ENCODE assay signal across 8 cellular contexts in the genomic region with DNA sequence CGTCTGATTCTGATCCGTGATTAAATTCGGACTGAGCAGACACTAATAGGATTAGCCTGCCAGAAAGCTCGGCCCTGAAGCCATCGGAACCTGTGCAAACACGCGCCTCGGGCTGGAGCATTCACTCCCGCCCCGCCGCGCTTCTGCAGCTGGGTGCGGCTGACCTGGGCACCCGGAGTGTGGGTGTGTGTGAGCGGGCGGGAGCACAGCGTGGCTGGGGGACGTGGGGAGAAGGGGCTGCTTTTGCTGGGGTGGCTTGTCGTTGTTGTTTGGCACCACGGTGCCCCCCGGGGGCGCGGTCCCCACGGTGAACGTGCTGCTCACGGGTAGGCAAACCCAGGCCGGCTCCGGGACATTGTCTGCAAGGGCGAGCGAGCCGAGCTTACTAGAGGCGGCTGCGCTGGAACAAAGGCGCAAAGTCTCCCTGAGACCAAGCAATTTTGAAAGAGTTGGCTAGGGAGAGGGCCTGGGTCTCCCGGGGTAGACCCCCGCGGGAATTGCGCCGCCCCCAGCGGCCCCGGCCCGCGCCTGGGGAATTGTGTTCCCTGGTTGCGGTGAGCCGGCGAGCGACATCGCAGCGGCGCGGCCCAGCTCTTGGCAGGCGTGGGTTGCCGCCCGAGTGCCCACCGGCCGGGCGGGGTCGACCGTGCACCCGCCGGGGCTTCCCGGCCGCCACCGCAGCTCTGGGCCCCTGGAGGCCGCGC. TPM values are rescaled to one million over a fixed set of nuclear protein-coding genes. Genes with fewer than 3 reads are reported as not detected.
DNase-seq lines count a peak whose midpoint lies in the region; ATAC-seq, FAIRE-seq and TF ChIP-seq lines count a peak whose summit lies in the region.

No MANE protein-coding gene starts in this region.

- no peak for TF ChIP-seq RAD21 in HepG2 (CRISPR knock-in tag; IDR thresholded peaks at IDR 0.05)

- no peak overlapping the region for H3K27ac ChIP-seq in HepG2 (ENCODE audit: extremely low read length, insufficient read depth, low read length)

- peak overlapping the region; percentile 47; the same call in 1 of the 2 replicates for H3K4me2 ChIP-seq in HepG2 (ENCODE audit: low read depth, low read length)

- in situ Hi-C loops in HepG2 (cut with HindIII; ENCODE audit: extremely low pct_ligation_motif_present, low pct_unique_long_range_greater_than_20kb) = loop anchor here (25.0 kb wide), 1 partner anchor 402 kb away; no protein-coding TSS in a partner anchor

- peaks cover 10 to 42% of the 10 kb centered on the region in 2 experiments; a peak in 4 of 5 replicates for H3K27me3 ChIP-seq in HepG2 (ENCODE audit: control insufficient read depth in 1 of 2, insufficient read depth in 2 of 2, low read length in 2 of 2)

- peak overlapping the region; percentile 82 for H3K27ac Mint-ChIP-seq in chondrocyte (ENCODE audit: unreplicated experiment)

- no peak overlapping the region for H3K9ac ChIP-seq in HepG2 (ENCODE audit: insufficient read depth, low read depth, low read length)

- H3K9me3 Mint-ChIP-seq in chondrocyte (ENCODE audit: low read depth) = peaks cover 3% of the 10 kb centered on the region

- ATAC-seq in HepG2 = peak; percentile 32
- no peak for ATAC-seq in GM21528 (IDR thresholded peaks at IDR 0.05; ENCODE audit: low FRiP score, unreplicated experiment)
- ATAC-seq in GM21825 (IDR thresholded peaks at IDR 0.05; ENCODE audit: unreplicated experiment) = no peak

- no peaks in the 10 kb centered on the region for H3K36me3 Mint-ChIP-seq in chondrocyte (ENCODE audit: low read depth)

- no peaks in the 10 kb centered on the region for H3K36me3 ChIP-seq in HepG2 (replicated peaks in 1 of 2; ENCODE audit: control insufficient read depth in 1 of 2, insufficient read depth in 2 of 2, low read length in 2 of 2)

- peaks cover 23% of the 10 kb centered on the region; the same call in 1 of the 2 replicates for H3K4me1 ChIP-seq in HepG2 (ENCODE audit: insufficient read depth, low read length)

- POLR2A ChIA-PET in HepG2 (lab: Yijun Ruan, JAX) = no interaction called here

- H3K79me2 ChIP-seq in HepG2 (ENCODE audit: insufficient read depth, low read length) = no peaks in the 10 kb centered on the region

- no peaks in the 10 kb centered on the region for H3K9me3 ChIP-seq in HepG2 (ENCODE audit: low read length)

- peak; percentile 14 for DNase-seq in GM20000 (ENCODE audit: low spot score)
- DNase-seq in RKO (ENCODE audit: low spot score) = peak; percentile 11
- no peak for DNase-seq in chondrocyte (ENCODE audit: low spot score)
- no peak for DNase-seq in HepG2 (ENCODE audit: low spot score)
- DNase-seq in stimulated activated naive CD4-positive, alpha-beta T cell treated with Interleukin-2 at 50 U/mL for 16 hours (lab: John Stamatoyannopoulos, UW) = peak; percentile 29
- no peak for DNase-seq in COLO829 (ENCODE audit: low spot score)

- CTCF ChIA-PET in HepG2 (lab: Yijun Ruan, JAX; ENCODE audit: low intra/inter-chr PET ratio, low total read pairs) = no interaction called here

- no TSS peak for BruUV-seq in HepG2 (replicated peaks; lab: Mats Ljungman, UMichigan)

- no peaks in the 10 kb centered on the region for H3K27me3 Mint-ChIP-seq in chondrocyte (ENCODE audit: low read depth)

- WGBS in HepG2 (ENCODE audit: low lambda C conversion rate) = no CpG with 5 or more reads among the region's 66 CpGs

- H3K4me3 ChIP-seq in HepG2 (replicated peaks in 1 of 3; ENCODE audit: insufficient read depth in 1 of 3, low read depth in 2 of 3, low read length in 3 of 3) = peak overlapping the region in 2 of 3 experiments; percentile 31 to 64; a peak in 3 of 6 replicates

- H3K4me3 Mint-ChIP-seq in chondrocyte (ENCODE audit: unreplicated experiment) = peak overlapping the region; percentile 72

- no peaks in the 10 kb centered on the region for H4K20me1 ChIP-seq in HepG2 (ENCODE audit: insufficient read depth, low read length)

- intact Hi-C loops in HepG2 (cut with micrococcal nuclease; ENCODE audit: unreplicated experiment) = no loop called here

- H2AFZ ChIP-seq in HepG2 (ENCODE audit: low read length) = no peak overlapping the region

- TF ChIP-seq EP300 in HepG2 (IDR thresholded peaks at IDR 0.05; ENCODE audit: low read depth in 2 of 2, low read length in 2 of 2) (no peak), HepG2 (CRISPR knock-in tag; IDR thresholded peaks at IDR 0.05; ENCODE audit: borderline replicate concordance) (no peak)

- no peak for FAIRE-seq in HepG2 (lab: Jason Lieb, UNC)

- no peak for TF ChIP-seq POLR2A in HepG2 (IDR thresholded peaks at IDR 0.05; ENCODE audit: insufficient read depth in 1 of 2, low read depth in 2 of 2, low read length in 2 of 2)

- peaks cover 15% of the 10 kb centered on the region for H3K4me1 Mint-ChIP-seq in chondrocyte (ENCODE audit: low read depth)

- TF ChIP-seq CTCF in GM20000 (IDR thresholded peaks at IDR 0.05; ENCODE audit: extremely low read depth, missing control alignments) = no peak
- no peak for TF ChIP-seq CTCF in chondrocyte (IDR thresholded peaks at IDR 0.05)
- TF ChIP-seq CTCF in HepG2 (CRISPR knock-in tag; IDR thresholded peaks at IDR 0.05) = no peak

TF ChIP-seq in HepG2, 621 proteins besides CTCF, POLR2A, EP300 and RAD21:
- no peak for TF ChIP-seq NR2C2 (CRISPR knock-in tag; IDR thresholded peaks at IDR 0.05; ENCODE audit: borderline replicate concordance)
- TF ChIP-seq ZNF331 (CRISPR knock-in tag; IDR thresholded peaks at IDR 0.05) = no peak
- no peak for TF ChIP-seq ZBTB14 (CRISPR knock-in tag; IDR thresholded peaks at IDR 0.05)
- peak; percentile 59; the same call in 1 of the 2 replicates for TF ChIP-seq EZH2 (conservative IDR thresholded peaks at IDR 0.05; ENCODE audit: low read depth, low read length)
- TF ChIP-seq ZNF800 (CRISPR knock-in tag; IDR thresholded peaks at IDR 0.05) = peak; percentile 91
- no peak for TF ChIP-seq IKZF4 (CRISPR knock-in tag; IDR thresholded peaks at IDR 0.05; ENCODE audit: borderline replicate concordance, low read depth, not compliant biosample characterization)
- no peak for TF ChIP-seq ZNF563 (CRISPR knock-in tag; IDR thresholded peaks at IDR 0.05)
- TF ChIP-seq, protein P1, sequence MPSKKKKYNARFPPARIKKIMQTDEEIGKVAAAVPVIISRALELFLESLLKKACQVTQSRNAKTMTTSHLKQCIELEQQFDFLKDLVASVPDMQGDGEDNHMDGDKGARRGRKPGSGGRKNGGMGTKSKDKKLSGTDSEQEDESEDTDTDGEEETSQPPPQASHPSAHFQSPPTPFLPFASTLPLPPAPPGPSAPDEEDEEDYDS (CRISPR knock-in tag; IDR thresholded peaks at IDR 0.05) = no peak

RNA-seq across cellular contexts. Expression of gene MAMLD1, which starts 1.4 kb away (rescaled TPM):
- total RNA-seq in chondrocyte = 6.0 to 9.3 TPM (median 8.8 TPM) in 3 replicates
- not detected in 2 replicates for total RNA-seq in HepG2 (2016; rRNA removed; fragmentation: Illumina TruSeq; extraction: Trizol)
- total RNA-seq in HepG2 (2016; cell fraction: cytosol; rRNA removed; fragmentation: Illumina TruSeq; extraction: Trizol; ENCODE audit: low read depth) = not detected in 2 replicates
- total RNA-seq in HepG2 (2016; cell fraction: insoluble cytoplasmic fraction; rRNA removed; fragmentation: Illumina TruSeq; extraction: Trizol) = 0.06 TPM in 1 of 2 replicates, not detected in the other
- total RNA-seq in HepG2 (2016; cell fraction: membrane; rRNA removed; fragmentation: Illumina TruSeq; extraction: Trizol) = not detected in 2 replicates
- total RNA-seq in HepG2 (2016; cell fraction: nucleus; rRNA removed; fragmentation: Illumina TruSeq; extraction: Trizol) = not detected in 2 replicates
- 0.01 TPM in 1 of 2 replicates, not detected in the other for polyA plus RNA-seq in HepG2 (2011; rRNA removed)
- not detected in 2 replicates for polyA plus RNA-seq in HepG2 (2011; cell fraction: cytosol; rRNA removed)
- polyA plus RNA-seq in HepG2 (2011; cell fraction: nucleus; rRNA removed) = 0.05 TPM in 1 of 2 replicates, not detected in the other
- not detected in 2 replicates for polyA plus RNA-seq in HepG2 (2012)
- 0.03 TPM in 1 of 2 replicates, not detected in the other for polyA plus RNA-seq in HepG2 (2016; cell fraction: cytosol; fragmentation: Illumina TruSeq; extraction: Trizol; ENCODE audit: low read depth)
- not detected in 2 replicates for polyA plus RNA-seq in HepG2 (2016; cell fraction: insoluble cytoplasmic fraction; fragmentation: Illumina TruSeq; extraction: Trizol; ENCODE audit: low read depth)
- polyA plus RNA-seq in HepG2 (2016; cell fraction: membrane; fragmentation: Illumina TruSeq; extraction: Trizol; ENCODE audit: low read depth) = not detected in 2 replicates
- polyA plus RNA-seq in HepG2 (2016; cell fraction: nucleus; fragmentation: Illumina TruSeq; extraction: Trizol; ENCODE audit: insufficient read depth, low read depth) = 0.20 TPM in 1 of 2 replicates, not detected in the other
- 6.9 TPM in 1 of 2 replicates, not detected in the other for polyA minus RNA-seq in HepG2 (2011; rRNA and poly(A)+ RNA removed; ENCODE audit: low replicate concordance)
- polyA minus RNA-seq in HepG2 (2011; cell fraction: cytosol; rRNA and poly(A)+ RNA removed) = not detected in 2 replicates
- 0.13 TPM in 1 of 2 replicates, not detected in the other for polyA minus RNA-seq in HepG2 (2011; cell fraction: nucleus; rRNA and poly(A)+ RNA removed)

Comparison
In these comparisons a context has a peak if more than half of its experiments do, and no peak if none do; other contexts are left out.
1. DNase-seq: peak in GM20000 (single experiment), RKO (single experiment) and stimulated activated naive CD4-positive, alpha-beta T cell treated with Interleukin-2 at 50 U/mL for 16 hours (single experiment); none in chondrocyte (single experiment), HepG2 (single experiment) and COLO829 (single experiment).